In genomic region chr15:66708389-66708788, GRCh38 we compare ENCODE assay signal across 1 cellular context.
TF ChIP-seq lines count a peak whose summit lies in the region.

No MANE protein-coding gene starts in this region.

TF ChIP-seq in HepG2, 621 proteins besides CTCF, POLR2A, EP300 and RAD21:
- TF ChIP-seq ZNF30 (CRISPR knock-in tag; IDR thresholded peaks at IDR 0.05) (no peak), NFIB (CRISPR knock-in tag; IDR thresholded peaks at IDR 0.05; ENCODE audit: borderline replicate concordance) (no peak), ZNF678 (CRISPR knock-in tag; IDR thresholded peaks at IDR 0.05) (no peak), KLF12 (CRISPR knock-in tag; IDR thresholded peaks at IDR 0.05; ENCODE audit: borderline replicate concordance) (no peak), PHF21A (CRISPR knock-in tag; IDR thresholded peaks at IDR 0.05) (no peak), ZSCAN25 (CRISPR knock-in tag; IDR thresholded peaks at IDR 0.05) (no peak), PRMT3 (CRISPR knock-in tag; IDR thresholded peaks at IDR 0.05; ENCODE audit: borderline replicate concordance, low read depth) (no peak), MAFK (conservative IDR thresholded peaks at IDR 0.05 in 1 of 2, IDR thresholded peaks at IDR 0.05 in 1 of 2; ENCODE audit: low read length in 2 of 2) (no peak), ZNF142 (CRISPR knock-in tag; IDR thresholded peaks at IDR 0.05) (no peak), GPN1 (CRISPR knock-in tag; IDR thresholded peaks at IDR 0.05; ENCODE audit: borderline replicate concordance) (no peak), ZNF616 (CRISPR knock-in tag; IDR thresholded peaks at IDR 0.05; ENCODE audit: low read depth) (no peak), TIGD3 (CRISPR knock-in tag; IDR thresholded peaks at IDR 0.05; ENCODE audit: borderline replicate concordance) (no peak), ZNF124 (CRISPR knock-in tag; IDR thresholded peaks at IDR 0.05) (no peak), ZNF296 (CRISPR knock-in tag; conservative IDR thresholded peaks at IDR 0.05) (no peak)
